Comparison of ENCODE assay signal across 20 cellular contexts in the genomic region with DNA sequence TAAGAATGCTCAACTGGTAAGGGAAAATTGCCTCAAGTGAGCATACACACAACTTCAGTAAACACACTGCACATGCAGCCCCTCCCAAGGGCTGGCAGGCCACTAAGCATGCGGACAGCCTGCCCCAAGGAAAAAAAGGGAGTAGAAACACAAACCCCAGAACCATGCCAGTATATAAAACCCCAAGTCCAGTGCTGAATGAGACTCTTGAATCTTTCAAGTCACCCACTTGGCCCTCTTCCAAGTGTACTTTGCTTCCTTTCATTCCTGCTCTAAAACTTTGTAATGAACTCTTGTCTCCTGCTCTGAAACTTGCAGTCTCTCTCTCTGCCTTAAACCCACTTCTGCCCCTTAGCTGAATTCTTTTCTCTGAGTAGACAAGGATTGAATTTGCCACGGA.
DNase-seq lines count a peak whose midpoint lies in the region; ATAC-seq, FAIRE-seq and TF ChIP-seq lines count a peak whose summit lies in the region.
"Had no signal": no experiment of that assay in that cellular context is flagged by ENCODE, and none has a peak within 500 bp of the region (broad histone marks: within the 10 kb centered on the region; RNA-seq: fewer than 3 reads in every experiment).

No MANE protein-coding gene starts in this region.

- 0% methylated on average over 2 of the region's 2 CpGs for WGBS in K562 (ENCODE audit: insufficient coverage, low coverage, missing lambda C conversion rate)
- 50 to 91% (median 80%) methylated on average over 2 of the region's 2 CpGs for WGBS in small intestine, 3 donors
- WGBS in GM23248 (ENCODE audit: low coverage in 1 of 2, low lambda C conversion rate in 2 of 2, missing lambda C conversion rate in 2 of 2), 2 experiments = 53 to 64% methylated on average over 2 of the region's 2 CpGs

- in situ Hi-C loops in K562 (cut with MboI) = no loop called here
- in situ Hi-C loops in GM23248 (cut with MboI) = no loop called here

- H4K20me1 ChIP-seq in K562 (replicated peaks; ENCODE audit: control insufficient read depth, insufficient read depth, low read length) (no peaks in the 10 kb centered on the region), GM23248 (ENCODE audit: insufficient read depth) (no peaks in the 10 kb centered on the region)
- H4K20me1 ChIP-seq: BLaER1 treated with 17β-estradiol and CSF1 and Interleukin-3, amounts not matched to agents 10 nM and 100 nM had no signal

- POLR2A ChIA-PET in K562 (lab: Yijun Ruan, JAX) = no interaction called here

- TF ChIP-seq RAD21 in K562 (CRISPR knock-in tag; conservative IDR thresholded peaks at IDR 0.05 in 1 of 2, IDR thresholded peaks at IDR 0.05 in 1 of 2) = no peak

- no peaks in the 10 kb centered on the region for H3K79me2 ChIP-seq in K562 (ENCODE audit: control insufficient read depth, insufficient read depth, low read length)
- no peaks in the 10 kb centered on the region for H3K79me2 ChIP-seq in GM23248 (ENCODE audit: insufficient read depth)

- DNase-seq in HT-29 (ENCODE audit: low spot score) = peak; percentile 26
- no peak for DNase-seq in K562 (ENCODE audit: extremely low read depth in 1 of 4, low spot score in 3 of 4)
- peak; percentile 53 for DNase-seq in small intestine
- DNase-seq in GM23248 = no peak
- DNase-seq: AML-193; Caco-2; Calu3; CD4-positive, alpha-beta T cell; CD8-positive, alpha-beta T cell; DMS79 treated with DMSO at 0.1 percent for 48 hours; GF-D8 had no signal

- H2AFZ ChIP-seq in K562 (ENCODE audit: low read depth, low read length) = no peak overlapping the region
- no peak overlapping the region for H2AFZ ChIP-seq in GM23248

- no peak for FAIRE-seq in K562 (lab: Jason Lieb, UNC)
- no peak for FAIRE-seq in small intestine (lab: Jason Lieb, UNC)
- FAIRE-seq: A549, D721Med, G401.6, GM12891, GM19239 had no signal

- TF ChIP-seq POLR2A in K562 (conservative IDR thresholded peaks at IDR 0.05) = no peak

- no peak for TF ChIP-seq CTCF in K562 (IDR thresholded peaks at IDR 0.05 in 2 of 3, conservative IDR thresholded peaks at IDR 0.05 in 1 of 3; ENCODE audit: insufficient read depth in 2 of 3, low read depth in 1 of 3, low read length in 3 of 3)

- H3K36me3 ChIP-seq in K562 (ENCODE audit: control insufficient read depth, insufficient read depth, low read length) (no peaks in the 10 kb centered on the region), small intestine (ENCODE audit: control insufficient read depth in 2 of 2, insufficient read depth in 2 of 2, low read length in 2 of 2) (no peaks in the 10 kb centered on the region), GM23248 (ENCODE audit: low read depth) (no peaks in the 10 kb centered on the region)
- H3K36me3 ChIP-seq: BLaER1 treated with 17β-estradiol and CSF1 and Interleukin-3, amounts not matched to agents 10 nM and 100 nM had no signal

- H3K9ac ChIP-seq in K562 (ENCODE audit: insufficient read depth in 1 of 2, low read depth in 2 of 2, low read length in 2 of 2) = no peak overlapping the region
- no peak overlapping the region for H3K9ac ChIP-seq in GM23248
- H3K9ac ChIP-seq: BLaER1 treated with 17β-estradiol and CSF1 and Interleukin-3, amounts not matched to agents 10 nM and 100 nM had no signal

- H3K4me1 ChIP-seq in K562 (replicated peaks in 1 of 2; ENCODE audit: control insufficient read depth in 2 of 2, insufficient read depth in 2 of 2, low read length in 2 of 2) (no peaks in the 10 kb centered on the region), small intestine (ENCODE audit: control insufficient read depth in 2 of 2, insufficient read depth in 1 of 2, low read depth in 1 of 2, low read length in 1 of 2) (no peaks in the 10 kb centered on the region), GM23248 (ENCODE audit: insufficient read depth) (no peaks in the 10 kb centered on the region)
- H3K4me1 ChIP-seq: A549, Caco-2 had no signal

- no peaks in the 10 kb centered on the region for H3K9me2 ChIP-seq in GM23248 (ENCODE audit: insufficient read depth)

- H3K9me3 ChIP-seq in K562 (replicated peaks; ENCODE audit: control insufficient read depth, insufficient read depth, low read depth, low read length) (no peaks in the 10 kb centered on the region), small intestine (ENCODE audit: control insufficient read depth, low read depth) (no peaks in the 10 kb centered on the region), GM23248 (ENCODE audit: low read depth) (no peaks in the 10 kb centered on the region)

- ATAC-seq in K562 (no peak), GM19467 (IDR thresholded peaks at IDR 0.05; ENCODE audit: unreplicated experiment) (no peak)
- ATAC-seq: A549; CD8-positive, alpha-beta T cell had no signal

- H3K4me2 ChIP-seq in K562 (ENCODE audit: insufficient read depth, low read length) (no peak overlapping the region), GM23248 (ENCODE audit: unreplicated experiment) (no peak overlapping the region)
- H3K4me2 ChIP-seq: A549; BLaER1 treated with 17β-estradiol and CSF1 and Interleukin-3, amounts not matched to agents 10 nM and 100 nM had no signal

- BruUV-seq in K562 (replicated peaks; lab: Mats Ljungman, UMichigan) = no TSS peak

- H3K27ac ChIP-seq in K562 (ENCODE audit: extremely low read depth, low read depth, low read length) = no peak overlapping the region
- H3K27ac ChIP-seq in small intestine (ENCODE audit: low read depth in 1 of 2, low read length in 1 of 2) = no peak overlapping the region
- no peak overlapping the region for H3K27ac ChIP-seq in GM23248
- H3K27ac ChIP-seq: 22Rv1; A549; BLaER1 treated with 17β-estradiol and CSF1 and Interleukin-3, amounts not matched to agents 10 nM and 100 nM; C4-2B had no signal

- no peaks in the 10 kb centered on the region for H3F3A ChIP-seq in GM23248 (ENCODE audit: insufficient read depth)

- H3K4me3 ChIP-seq in K562 = no peak overlapping the region
- H3K4me3 ChIP-seq in small intestine (ENCODE audit: low read depth in 1 of 2, low read length in 2 of 2) = no peak overlapping the region
- H3K4me3 ChIP-seq in GM23248 = no peak overlapping the region
- H3K4me3 ChIP-seq: A549; BLaER1 treated with 17β-estradiol and CSF1 and Interleukin-3, amounts not matched to agents 10 nM and 100 nM had no signal

- intact Hi-C loops in K562 (cut with micrococcal nuclease) = no loop called here

- TF ChIP-seq EP300 in K562 (IDR thresholded peaks at IDR 0.05; ENCODE audit: low read length) = no peak

- H3K27me3 ChIP-seq in K562 (ENCODE audit: control insufficient read depth in 2 of 2, insufficient read depth in 2 of 2, low read length in 2 of 2) (no peaks in the 10 kb centered on the region), small intestine (ENCODE audit: control insufficient read depth in 2 of 2, insufficient read depth in 2 of 2, low read length in 2 of 2) (no peaks in the 10 kb centered on the region), GM23248 (replicated peaks; ENCODE audit: insufficient read depth) (0 out of 2 replicates have a peak, but pooled peaks cover 3% of the 10 kb centered on the region)
- H3K27me3 ChIP-seq: BLaER1 treated with 17β-estradiol and CSF1 and Interleukin-3, amounts not matched to agents 10 nM and 100 nM had no signal

- H3K9me1 ChIP-seq in K562 (ENCODE audit: control insufficient read depth, insufficient read depth, low read length) = no peaks in the 10 kb centered on the region

- CTCF ChIA-PET in K562 (lab: Yijun Ruan, JAX; ENCODE audit: low intra/inter-chr PET ratio) = no interaction called here

TF ChIP-seq in K562, 482 proteins besides CTCF, POLR2A, EP300 and RAD21:
- TF ChIP-seq KAT8 (IDR thresholded peaks at IDR 0.05; ENCODE audit: low read depth) = no peak
- TF ChIP-seq NFIC (IDR thresholded peaks at IDR 0.05) = peak; percentile 40; the same call in 1 of the 2 replicates
- no peak for TF ChIP-seq ZNF830 (CRISPR knock-in tag; IDR thresholded peaks at IDR 0.05)

Comparison
In these comparisons a context has a peak if more than half of its experiments do, and no peak if none do; other contexts are left out.
1. DNase-seq: peak in HT-29 (single experiment) and small intestine (single experiment); none in K562 (0 of 4) and GM23248 (single experiment).